Comparison of ENCODE assay signal across 8 cellular contexts in the genomic region with DNA sequence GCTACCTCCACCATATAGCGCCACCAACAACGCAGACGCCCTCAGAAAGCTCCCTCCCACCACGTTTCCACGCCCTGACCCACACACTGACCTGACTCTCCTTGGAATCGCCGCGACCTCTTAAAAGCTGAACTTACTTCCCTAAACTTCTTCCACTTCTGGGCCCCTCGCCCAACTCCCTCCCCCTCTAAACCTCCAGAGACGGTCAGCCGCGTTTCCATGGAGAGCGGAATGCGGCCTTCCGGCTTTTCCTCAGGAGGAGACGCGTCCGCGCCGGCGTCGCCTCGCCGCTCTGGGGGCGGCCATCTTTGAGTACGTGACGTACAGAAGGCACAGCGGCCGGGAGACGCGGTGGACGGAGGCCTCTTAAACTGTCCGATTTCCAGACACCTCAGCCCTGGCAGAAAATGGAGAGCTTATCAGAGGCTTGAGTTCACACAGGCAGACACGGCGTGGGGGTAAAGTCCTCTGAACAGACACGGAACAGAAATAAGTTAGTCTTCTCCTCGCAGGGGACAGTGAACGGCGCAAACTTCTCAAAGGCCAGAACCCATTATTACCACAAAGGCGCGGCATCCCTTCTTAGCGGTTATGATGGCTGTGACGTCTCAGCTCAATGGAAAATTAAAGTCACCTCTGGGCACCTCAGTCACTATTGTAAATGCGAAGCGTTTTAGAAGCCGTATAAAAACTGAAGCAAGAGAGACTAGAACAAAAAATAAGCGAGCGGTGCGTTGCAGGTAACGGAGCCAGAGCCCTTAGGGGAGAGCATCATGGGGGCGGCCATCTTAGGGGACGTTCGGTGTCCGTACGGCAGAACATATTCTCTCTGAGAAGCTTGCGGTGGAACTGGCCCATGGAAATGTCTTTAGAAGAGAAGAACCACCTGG. TPM values are rescaled to one million over a fixed set of nuclear protein-coding genes. Genes with fewer than 3 reads are reported as not detected.
DNase-seq lines count a peak whose midpoint lies in the region; ATAC-seq and TF ChIP-seq lines count a peak whose summit lies in the region.

A gene (minus strand): TSS at position 235 of the 890 bp plus-strand sequence. CDS start 1,970 bp downstream, outside the sequence.

- CTCF ChIA-PET in Calu3 (lab: Charles Lee): no interaction called here
- CTCF ChIA-PET in PC-3 (lab: Charles Lee): interaction anchor here (0.6 kb wide), 1 partner anchor 53 kb away, joined by 4 read pairs; no protein-coding TSS in a partner anchor

- ATAC-seq in GM21447 (IDR thresholded peaks at IDR 0.05; ENCODE audit: unreplicated experiment): peak; percentile 78
- peak; percentile 96 for ATAC-seq in PC-3
- peak; percentile 88 to 93 for ATAC-seq in activated T-cell treated with anti-CD3 and anti-CD28 coated beads, Interleukin-2, amount 50 U/mL, for 72 hours (replicated peaks in 1 of 2)

- H3K9me2 ChIP-seq in PC-3 (replicated peaks; ENCODE audit: low read length): no peaks in the 10 kb centered on the region

- no peak for TF ChIP-seq EP300 in esophagus muscularis mucosa (IDR thresholded peaks at IDR 0.05)

- peaks cover 4% of the 10 kb centered on the region; the same call in 1 of the 2 replicates for H3K4me1 ChIP-seq in HUES64 (ENCODE audit: insufficient read depth, low read length)
- peaks cover 3% of the 10 kb centered on the region; the same call in 1 of the 2 replicates for H3K4me1 ChIP-seq in PC-3 (ENCODE audit: insufficient read depth, low read length)
- peaks cover 3 to 23% (median 19%) of the 10 kb centered on the region in 4 donors for H3K4me1 ChIP-seq in esophagus muscularis mucosa
- H3K4me1 ChIP-seq in muscle layer of duodenum (ENCODE audit: control insufficient read depth in 1 of 2, insufficient read depth in 2 of 2, low read length in 2 of 2): peaks cover 0 to 4% of the 10 kb centered on the region in 2 donors

- BruUV-seq in Calu3 (replicated peaks; lab: Mats Ljungman, UMichigan) (TSS peak; percentile 94), PC-3 (replicated peaks; lab: Mats Ljungman, UMichigan) (TSS peak; percentile 94)

- no peaks in the 10 kb centered on the region for H3K27me3 Mint-ChIP-seq in Calu3 (ENCODE audit: unreplicated experiment)
- no peaks in the 10 kb centered on the region for H3K27me3 Mint-ChIP-seq in activated T-cell treated with anti-CD3 and anti-CD28 coated beads, Interleukin-2, amount 50 U/mL, for 72 hours (ENCODE audit: low read depth)

- no peaks in the 10 kb centered on the region for H4K20me1 ChIP-seq in PC-3 (ENCODE audit: low read length)

- 0 out of 2 replicates have a peak, but pooled peaks cover 6% of the 10 kb centered on the region for H3K79me2 ChIP-seq in PC-3 (ENCODE audit: low read length)

- DNase-seq in Calu3 (peak; percentile 90), PC-3 (peak; percentile 94), esophagus muscularis mucosa (ENCODE audit: extremely low spot score) (peak; percentile 98)
- DNase-seq in activated T-cell treated with anti-CD3 and anti-CD28 coated beads, Interleukin-2, amount 50 U/mL, for 72 hours: peak; percentile 85 to 86
- peak; percentile 52 for DNase-seq in stimulated activated CD8-positive, alpha-beta memory T cell treated with anti-CD3 and anti-CD28 coated beads, Interleukin-7, amount 100 ng/mL, for 24 hours (ENCODE audit: low read depth)

- H3K27ac ChIP-seq in HUES64 (ENCODE audit: low read depth, low read length): peak within 1 kb of the TSS; percentile 81
- peak within 1 kb of the TSS; percentile 45 for H3K27ac ChIP-seq in PC-3 (ENCODE audit: low read length)
- peak within 1 kb of the TSS; percentile 91 to 95 (median 94) for H3K27ac ChIP-seq in esophagus muscularis mucosa (replicated peaks in 1 of 4)
- peak within 1 kb of the TSS; percentile 94 for H3K27ac ChIP-seq in muscle layer of duodenum (ENCODE audit: low read length)

- H3K4me3 ChIP-seq in HUES64 (ENCODE audit: low read length) (peak within 1 kb of the TSS; percentile 92), PC-3 (ENCODE audit: low read length) (peak within 1 kb of the TSS; percentile 71), esophagus muscularis mucosa (peak within 1 kb of the TSS; percentile 63 to 86 (median 70)), muscle layer of duodenum (ENCODE audit: low read depth in 1 of 2, low read length in 2 of 2) (peak within 1 kb of the TSS; percentile 74 to 75)

- peaks cover 20% of the 10 kb centered on the region for H3K36me3 ChIP-seq in HUES64 (ENCODE audit: insufficient read depth, low read length)
- H3K36me3 ChIP-seq in PC-3 (ENCODE audit: low read depth, low read length): peaks cover 49% of the 10 kb centered on the region
- peaks cover 18 to 29% (median 25%) of the 10 kb centered on the region in 4 donors for H3K36me3 ChIP-seq in esophagus muscularis mucosa
- peaks cover 17 to 39% of the 10 kb centered on the region in 2 donors for H3K36me3 ChIP-seq in muscle layer of duodenum (ENCODE audit: control insufficient read depth in 1 of 2, insufficient read depth in 2 of 2, low read length in 2 of 2)

- H3K36me3 Mint-ChIP-seq in Calu3 (ENCODE audit: insufficient read depth, unreplicated experiment): peaks cover 54% of the 10 kb centered on the region
- H3K36me3 Mint-ChIP-seq in activated T-cell treated with anti-CD3 and anti-CD28 coated beads, Interleukin-2, amount 50 U/mL, for 72 hours (ENCODE audit: insufficient read depth in 2 of 2): peaks cover 47 to 65% of the 10 kb centered on the region in 2 donors

- H3K4me2 ChIP-seq in PC-3 (ENCODE audit: low read length): peak within 1 kb of the TSS; percentile 87

- peak within 1 kb of the TSS; percentile 74 for H3K4me3 Mint-ChIP-seq in Calu3 (ENCODE audit: low read depth, unreplicated experiment)
- H3K4me3 Mint-ChIP-seq in activated T-cell treated with anti-CD3 and anti-CD28 coated beads, Interleukin-2, amount 50 U/mL, for 72 hours: peak within 1 kb of the TSS; percentile 87 to 100

- POLR2A ChIA-PET in PC-3 (lab: Charles Lee; ENCODE audit: unreplicated experiment): interaction anchor here (0.6 to 0.7 kb wide), 2 partner anchors 255 to 346 kb away, joined by 4 read pairs; no protein-coding TSS in a partner anchor

- TF ChIP-seq CTCF in Calu3 (IDR thresholded peaks at IDR 0.05; ENCODE audit: unreplicated experiment): no peak
- no peak for TF ChIP-seq CTCF in PC-3 (conservative IDR thresholded peaks at IDR 0.05; ENCODE audit: low read depth, low read length)
- peak in 1 of 3 experiments; percentile 7 for TF ChIP-seq CTCF in esophagus muscularis mucosa (IDR thresholded peaks at IDR 0.05)

- H3K27me3 ChIP-seq in HUES64 (ENCODE audit: insufficient read depth, low read length) (no peaks in the 10 kb centered on the region), PC-3 (ENCODE audit: low read length) (no peaks in the 10 kb centered on the region), esophagus muscularis mucosa (no peaks in the 10 kb centered on the region), muscle layer of duodenum (ENCODE audit: low read depth, low read length) (no peaks in the 10 kb centered on the region)

- H3K9ac ChIP-seq in HUES64 (ENCODE audit: low read depth, low read length) (peak within 1 kb of the TSS; percentile 95), PC-3 (ENCODE audit: low read length) (peak within 1 kb of the TSS; percentile 81)

- peaks cover 18% of the 10 kb centered on the region for H3K9me3 Mint-ChIP-seq in Calu3 (ENCODE audit: low read depth, unreplicated experiment)
- peaks cover 19 to 26% of the 10 kb centered on the region in 2 donors for H3K9me3 Mint-ChIP-seq in activated T-cell treated with anti-CD3 and anti-CD28 coated beads, Interleukin-2, amount 50 U/mL, for 72 hours

- peak within 1 kb of the TSS; percentile 98 for H2AFZ ChIP-seq in PC-3 (ENCODE audit: low read length)

- intact Hi-C loops in Calu3 (cut with micrococcal nuclease; ENCODE audit: unreplicated experiment): loop anchor here (2.0 to 5.0 kb wide), 3 partner anchors 20 to 88 kb away; a partner anchor contains a TSS
- intact Hi-C loops in PC-3 (cut with micrococcal nuclease): loop anchor here (10.0 kb wide), 1 partner anchor 124 kb away; a partner anchor contains a TSS
- intact Hi-C loops in esophagus muscularis mucosa (cut with DNase I): loop anchor here (5.0 kb wide), 1 partner anchor 42 kb away; a partner anchor contains a TSS

- H3K9me3 ChIP-seq in HUES64 (ENCODE audit: insufficient read depth, low read depth, low read length) (peaks cover 3% of the 10 kb centered on the region; the same call in 1 of the 2 replicates), PC-3 (ENCODE audit: low read length) (peaks cover 29% of the 10 kb centered on the region; the same call in 1 of the 2 replicates), esophagus muscularis mucosa (peaks cover 0 to 15% (median 8%) of the 10 kb centered on the region in 4 donors), muscle layer of duodenum (ENCODE audit: control insufficient read depth in 1 of 2, low read length in 2 of 2) (peaks cover 4 to 13% of the 10 kb centered on the region in 2 donors)

- peak; percentile 28 for TF ChIP-seq POLR2A in esophagus muscularis mucosa (IDR thresholded peaks at IDR 0.05; ENCODE audit: low read depth)

- no peaks in the 10 kb centered on the region for H3K4me1 Mint-ChIP-seq in Calu3 (ENCODE audit: low read depth, unreplicated experiment)
- peaks cover 25% of the 10 kb centered on the region for H3K4me1 Mint-ChIP-seq in activated T-cell treated with anti-CD3 and anti-CD28 coated beads, Interleukin-2, amount 50 U/mL, for 72 hours (ENCODE audit: low read depth)

- H3F3A ChIP-seq in PC-3 (ENCODE audit: low read length, unreplicated experiment): no peaks in the 10 kb centered on the region

- WGBS in HUES64: under 1% methylated on average over 56 of the region's 56 CpGs
- WGBS in esophagus muscularis mucosa: under 1% methylated on average over 56 of the region's 56 CpGs

- peak within 1 kb of the TSS; percentile 76 for H3K27ac Mint-ChIP-seq in Calu3 (ENCODE audit: unreplicated experiment)
- peak within 1 kb of the TSS; percentile 85 for H3K27ac Mint-ChIP-seq in activated T-cell treated with anti-CD3 and anti-CD28 coated beads, Interleukin-2, amount 50 U/mL, for 72 hours

RNA-seq across cellular contexts. Expression of the gene that starts here (rescaled TPM):
- total RNA-seq in Calu3 (2022) (16.0 TPM in 2 replicates), PC-3 (2014; rRNA removed) (4.4 and 6.4 TPM in 2 replicates), esophagus muscularis mucosa (10 to 100 TPM in 1 of 4 donors, 1 to 10 TPM in 3; 8.6 to 10.1 (median 9.2) TPM)
- polyA plus RNA-seq in HUES64 (2013, experiment 1 of 2): 6.9 TPM
- 7.2 TPM for polyA plus RNA-seq in HUES64 (2013, experiment 2 of 2)
- total RNA-seq in activated T-cell treated with anti-CD3 and anti-CD28 coated beads, Interleukin-2, amount 50 U/mL, for 72 hours: 10 to 100 TPM; 13.1 to 14.3 TPM

Comparison
In these comparisons a context has a peak if more than half of its experiments do, and no peak if none do; other contexts are left out.
1. Peak in every context shown above with its lines: DNase-seq, ATAC-seq, H3K4me3 ChIP-seq and H3K27ac ChIP-seq.